In genomic region chr2:108612514-108613183, GRCh38 we compare ENCODE assay signal across 1 cellular context.
TF ChIP-seq lines count a peak whose summit lies in the region.

No MANE protein-coding gene starts in this region.

TF ChIP-seq in SK-N-SH, 30 proteins besides CTCF, POLR2A, EP300 and RAD21 (continued from another document):
- no peak for TF ChIP-seq MXI1 (IDR thresholded peaks at IDR 0.05; ENCODE audit: low read depth, low read length)
- no peak for TF ChIP-seq USF2 (IDR thresholded peaks at IDR 0.05; ENCODE audit: borderline replicate concordance, low read depth, low read length)
- TF ChIP-seq NFIC (IDR thresholded peaks at IDR 0.05; ENCODE audit: borderline replicate concordance), result no peak
